1 cellular context compared by ENCODE assay signal in the genomic region with DNA sequence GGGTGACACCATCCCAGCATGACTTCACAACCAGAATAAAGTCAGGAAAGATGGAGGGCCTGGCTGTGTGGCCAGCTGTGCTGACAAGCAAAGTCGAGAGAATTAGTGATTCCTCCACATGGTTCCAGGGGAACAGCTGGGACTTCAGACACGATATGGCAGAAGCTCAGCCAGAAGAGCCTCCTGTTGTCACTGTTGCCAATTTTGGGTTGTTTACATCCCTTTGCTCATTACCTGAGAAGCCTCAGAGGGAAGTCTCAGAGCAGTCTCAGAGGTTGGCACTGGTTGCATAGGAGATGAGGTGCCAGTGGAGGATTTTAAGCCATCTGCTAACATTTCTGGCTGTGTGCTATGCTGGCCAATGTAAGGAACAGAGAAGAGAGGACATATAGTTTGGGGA.
TF ChIP-seq lines count a peak whose summit lies in the region.

No MANE protein-coding gene starts in this region.

TF ChIP-seq in GM23338, 12 proteins besides CTCF, POLR2A, EP300 and RAD21 (continued from another document):
- no peak for TF ChIP-seq ZNF462 (CRISPR knock-in tag; IDR thresholded peaks at IDR 0.05)
